In the genomic region with DNA sequence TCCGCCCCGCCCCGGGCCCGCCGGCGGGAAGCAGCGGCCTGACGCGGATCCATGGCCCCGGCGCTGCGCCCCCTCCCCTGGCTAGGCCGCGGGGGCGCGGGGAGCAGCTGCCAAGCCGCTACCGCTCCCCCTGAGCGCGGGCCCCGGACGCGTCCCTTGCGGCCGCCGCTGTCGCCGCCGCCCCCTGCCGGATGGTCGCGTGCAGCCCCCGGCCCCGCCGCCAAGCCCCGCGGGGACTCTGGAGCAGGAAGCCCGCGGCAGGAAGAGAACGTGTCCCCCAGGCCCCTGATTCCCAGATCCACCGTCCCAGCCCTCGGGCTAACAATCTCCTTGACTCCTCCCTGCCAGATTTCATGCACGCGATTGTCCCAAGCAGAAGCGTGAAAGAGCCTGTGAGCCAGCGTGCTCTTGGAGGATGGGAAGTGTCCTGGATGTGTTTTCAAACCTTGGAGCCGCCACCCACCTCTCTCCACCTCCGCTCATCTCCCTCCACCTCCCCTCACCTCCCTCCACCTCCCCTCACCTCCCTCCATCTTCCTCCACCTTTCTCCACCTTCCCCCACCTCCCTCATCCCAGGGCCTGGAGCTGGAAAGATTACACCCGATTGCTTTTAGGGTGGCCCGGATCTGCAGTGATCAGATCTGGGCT, we compare ENCODE assay signal across 8 cellular contexts. TPM values are rescaled to one million over a fixed set of nuclear protein-coding genes. Genes with fewer than 3 reads are reported as not detected.
A peak's percentile ranks its signal among the peaks of the same experiment; 100 is the strongest.
DNase-seq lines count a peak whose midpoint lies in the region; ATAC-seq and TF ChIP-seq lines count a peak whose summit lies in the region.

No MANE protein-coding gene starts in this region.

- DNase-seq in Calu3 (peak; percentile 71), cerebellum (ENCODE audit: low spot score) (peak; percentile 50), kidney glomerular epithelial cell (lab: John Stamatoyannopoulos, UW) (peak; percentile 24)
- peak; percentile 47 for DNase-seq in activated CD4-positive, CD25-positive, alpha-beta regulatory T cell treated with anti-CD3 and anti-CD28 coated beads, Interleukin-2, amount 50 U/mL, for 72 hours
- DNase-seq in stimulated activated CD4-positive, alpha-beta T cell treated with anti-CD3 and anti-CD28 coated beads, Interleukin-1b, Interleukin-23, amount 100 ng/mL, for 4 hours (ENCODE audit: low read depth in 2 of 2), result peak; percentile 42 to 49

- H3K27me3 Mint-ChIP-seq in Calu3 (ENCODE audit: unreplicated experiment), result no peaks in the 10 kb centered on the region
- no peaks in the 10 kb centered on the region for H3K27me3 Mint-ChIP-seq in IgD-negative memory B cell

- no TSS peak for BruUV-seq in Calu3 (replicated peaks; lab: Mats Ljungman, UMichigan)

- H3K4me3 Mint-ChIP-seq in Calu3 (ENCODE audit: low read depth, unreplicated experiment) (peak overlapping the region; percentile 67), IgD-negative memory B cell (peak overlapping the region; percentile 84 to 90 (median 86))

- H3K4me1 Mint-ChIP-seq in Calu3 (ENCODE audit: low read depth, unreplicated experiment) (peaks cover 49% of the 10 kb centered on the region), IgD-negative memory B cell (peaks cover 0 to 15% (median 4%) of the 10 kb centered on the region in 3 donors)

- CTCF ChIA-PET in Calu3 (lab: Charles Lee), result interaction anchor here (0.6 to 1.0 kb wide), 3 partner anchors 10 to 310 kb away, joined by 3 to 7 read pairs (median 3); no protein-coding TSS in a partner anchor

- peak overlapping the region; percentile 88 for H3K27ac Mint-ChIP-seq in Calu3 (ENCODE audit: unreplicated experiment)
- peak overlapping the region in 1 of 3 donors; percentile 86 for H3K27ac Mint-ChIP-seq in IgD-negative memory B cell

- TF ChIP-seq CTCF in Calu3 (IDR thresholded peaks at IDR 0.05; ENCODE audit: unreplicated experiment), result peak; percentile 60

- H3K9me3 Mint-ChIP-seq in Calu3 (ENCODE audit: low read depth, unreplicated experiment) (peaks cover 4% of the 10 kb centered on the region), IgD-negative memory B cell (no peaks in the 10 kb centered on the region)

- intact Hi-C loops in Calu3 (cut with micrococcal nuclease; ENCODE audit: unreplicated experiment), result loop anchor here (5.0 kb wide), 2 partner anchors 231 to 246 kb away; partner anchors contain the start of gene ARHGAP21

- H3K36me3 Mint-ChIP-seq in Calu3 (ENCODE audit: insufficient read depth, unreplicated experiment), result peaks cover 20% of the 10 kb centered on the region
- H3K36me3 Mint-ChIP-seq in IgD-negative memory B cell, result no peaks in the 10 kb centered on the region

- ATAC-seq in GM19467 (IDR thresholded peaks at IDR 0.05; ENCODE audit: unreplicated experiment) (peak; percentile 59), HG03025 (IDR thresholded peaks at IDR 0.05; ENCODE audit: low FRiP score, unreplicated experiment) (no peak)

RNA-seq across cellular contexts. Expression of gene PRTFDC1, which starts 0.4 kb away (rescaled TPM):
- total RNA-seq in Calu3 (2022) (22.7 and 24.6 TPM in 2 replicates), cerebellum (24.3 TPM)
- polyA plus RNA-seq in IgD-negative memory B cell, result not detected
